Comparison of ENCODE assay signal across 10 cellular contexts in genomic region chr12:2834581-2835491, GRCh38. TPM values are rescaled to one million over a fixed set of nuclear protein-coding genes. Genes with fewer than 3 reads are reported as not detected.
A peak's percentile ranks its signal among the peaks of the same experiment; 100 is the strongest.
DNase-seq lines count a peak whose midpoint lies in the region; ATAC-seq and TF ChIP-seq lines count a peak whose summit lies in the region.
"Had no signal": no experiment of that assay in that cellular context is flagged by ENCODE, and none has a peak within 500 bp of the region (broad histone marks: within the 10 kb centered on the region; RNA-seq: fewer than 3 reads in every experiment).

A gene with protein sequence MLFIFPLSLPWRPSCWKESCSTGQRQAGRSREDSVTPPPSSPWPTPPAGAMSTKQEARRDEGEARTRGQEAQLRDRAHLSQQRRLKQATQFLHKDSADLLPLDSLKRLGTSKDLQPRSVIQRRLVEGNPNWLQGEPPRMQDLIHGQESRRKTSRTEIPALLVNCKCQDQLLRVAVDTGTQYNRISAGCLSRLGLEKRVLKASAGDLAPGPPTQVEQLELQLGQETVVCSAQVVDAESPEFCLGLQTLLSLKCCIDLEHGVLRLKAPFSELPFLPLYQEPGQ (minus strand): TSS chr12:2835035. CDS start chr12:2834983, 52 bp downstream.

- H3K9me3 Mint-ChIP-seq in nephron (no peaks in the 10 kb centered on the region), endothelial cell (ENCODE audit: unreplicated experiment) (no peaks in the 10 kb centered on the region)
- H3K9me3 Mint-ChIP-seq: IgD-negative memory B cell, natural killer cell had no signal

- H3K36me3 Mint-ChIP-seq in nephron (ENCODE audit: low read depth) (peaks cover 31% of the 10 kb centered on the region), endothelial cell (ENCODE audit: low read depth, unreplicated experiment) (peaks cover 8% of the 10 kb centered on the region)

- no peaks in the 10 kb centered on the region for H3K27me3 Mint-ChIP-seq in nephron (ENCODE audit: low read depth)
- H3K27me3 Mint-ChIP-seq in endothelial cell (ENCODE audit: unreplicated experiment) = peaks cover 5% of the 10 kb centered on the region
- H3K27me3 Mint-ChIP-seq: IgD-negative memory B cell had no signal

- DNase-seq in Ammon's horn (ENCODE audit: low spot score) (peak; percentile 82), NCI-H2227 treated with DMSO at 0.1 percent for 48 hours (lab: John Stamatoyannopoulos, UW) (peak; percentile 25), fibroblast of peridontal ligament (ENCODE audit: extremely low read depth) (peak; percentile 68), NCI-H82 (lab: John Stamatoyannopoulos, UW) (no peak), endothelial cell (ENCODE audit: low spot score) (no peak)
- no peak for DNase-seq in stimulated activated CD4-positive, alpha-beta T cell treated with anti-CD3 and anti-CD28 coated beads, Interleukin-4, amount 100 ng/mL, for 1 hour
- DNase-seq: natural killer cell had no signal

- no peak for ATAC-seq in HG03175 (IDR thresholded peaks at IDR 0.05; ENCODE audit: unreplicated experiment)

- H3K4me3 Mint-ChIP-seq in nephron (peak within 1 kb of the TSS; percentile 80 to 82 (median 80)), endothelial cell (ENCODE audit: unreplicated experiment) (no peak within 1 kb of the TSS)
- H3K4me3 Mint-ChIP-seq: IgD-negative memory B cell, natural killer cell had no signal

- H3K27ac Mint-ChIP-seq in nephron (peak within 1 kb of the TSS; percentile 88 to 95 (median 95)), endothelial cell (ENCODE audit: unreplicated experiment) (no peak within 1 kb of the TSS)
- H3K27ac Mint-ChIP-seq: IgD-negative memory B cell had no signal

- TF ChIP-seq CTCF in nephron (IDR thresholded peaks at IDR 0.05; ENCODE audit: unreplicated experiment in 3 of 3) (peak in 1 of 3 experiments; percentile 24), endothelial cell (IDR thresholded peaks at IDR 0.05; ENCODE audit: unreplicated experiment) (no peak)

- H3K4me1 Mint-ChIP-seq in nephron (peaks cover 40% of the 10 kb centered on the region), endothelial cell (ENCODE audit: unreplicated experiment) (peaks cover 13% of the 10 kb centered on the region)

RNA-seq across cellular contexts. Expression of the gene that starts here (rescaled TPM):
- 0.13 TPM for total RNA-seq in endothelial cell (ENCODE audit: unreplicated experiment)
- total RNA-seq: natural killer cell had no signal

Comparison
In these comparisons a context has a peak if more than half of its experiments do, and no peak if none do; other contexts are left out.
1. DNase-seq: peak in Ammon's horn (single experiment), NCI-H2227 treated with DMSO at 0.1 percent for 48 hours (single experiment) and fibroblast of peridontal ligament (single experiment); none in NCI-H82 (single experiment), endothelial cell (single experiment) and stimulated activated CD4-positive, alpha-beta T cell treated with anti-CD3 and anti-CD28 coated beads, Interleukin-4, amount 100 ng/mL, for 1 hour (single experiment).